In genomic region chr5:115484368-115484767, GRCh38 we compare ENCODE assay signal across 23 cellular contexts.
DNase-seq lines count a peak whose midpoint lies in the region; ATAC-seq and TF ChIP-seq lines count a peak whose summit lies in the region.
"Had no signal": no experiment of that assay in that cellular context is flagged by ENCODE, and none has a peak within 500 bp of the region (broad histone marks: within the 10 kb centered on the region; RNA-seq: fewer than 3 reads in every experiment).

No MANE protein-coding gene starts in this region.

- POLR2A ChIA-PET in RWPE1 (lab: Yijun Ruan, JAX; ENCODE audit: low non-redundant PET) = no interaction called here

- no peak for TF ChIP-seq POLR2A in NB4 (IDR thresholded peaks at IDR 0.05; ENCODE audit: extremely low read depth, insufficient read length)

- H4K20me1 ChIP-seq in GM23338 (replicated peaks; ENCODE audit: insufficient read depth) = no peaks in the 10 kb centered on the region

- peaks cover 34 to 43% of the 10 kb centered on the region in 2 donors for H3K4me1 Mint-ChIP-seq in natural killer cell treated with Interleukin-12 subunit alpha and Interleukin-12 subunit beta and Interleukin-15 and Interleukin-18, amount 100 ng/mL, for 72 hours (ENCODE audit: low read depth in 2 of 2)
- H3K4me1 Mint-ChIP-seq in natural killer cell = no peaks in the 10 kb centered on the region
- no peaks in the 10 kb centered on the region for H3K4me1 Mint-ChIP-seq in central memory CD8-positive, alpha-beta T cell
- peaks cover 8% of the 10 kb centered on the region for H3K4me1 Mint-ChIP-seq in GM23338
- H3K4me1 Mint-ChIP-seq: activated CD4-positive, alpha-beta memory T cell treated with anti-CD3 and anti-CD28 coated beads, Interleukin-2, amount 10 ng/mL, durations not matched to agents 7 days and 5 days had no signal

- no peak overlapping the region for H3K4me3 ChIP-seq in NB4 (ENCODE audit: low read depth, low read length)
- no peak overlapping the region for H3K4me3 ChIP-seq in upper lobe of right lung
- H3K4me3 ChIP-seq in GM23338 = no peak overlapping the region
- H3K4me3 ChIP-seq: neural progenitor cell had no signal

- intact Hi-C loops in natural killer cell (cut with micrococcal nuclease) = no loop called here
- intact Hi-C loops in upper lobe of right lung (cut with DNase I) = no loop called here

- CTCF ChIA-PET in RWPE1 (lab: Yijun Ruan, JAX) = no interaction called here

- peak in 1 of 2 donors; percentile 55 for ATAC-seq in natural killer cell treated with Interleukin-12 subunit alpha and Interleukin-12 subunit beta and Interleukin-15 and Interleukin-18, amount 100 ng/mL, for 72 hours
- ATAC-seq in natural killer cell (no peak), upper lobe of right lung (peak; percentile 81), GM23338 (no peak)
- ATAC-seq in central memory CD8-positive, alpha-beta T cell (replicated peaks; ENCODE audit: extremely low read depth, poor library complexity, severe bottlenecking) = no peak
- ATAC-seq: activated CD4-positive, CD25-positive, alpha-beta regulatory T cell treated with anti-CD3 and anti-CD28 coated beads, Interleukin-2, amount 50 U/mL, for 24 hours had no signal

- H3K27me3 ChIP-seq in upper lobe of right lung (no peaks in the 10 kb centered on the region), GM23338 (ENCODE audit: insufficient read depth) (no peaks in the 10 kb centered on the region)
- H3K27me3 ChIP-seq: neural progenitor cell had no signal

- H3K36me3 ChIP-seq in upper lobe of right lung (no peaks in the 10 kb centered on the region), GM23338 (ENCODE audit: insufficient read depth) (no peaks in the 10 kb centered on the region)
- H3K36me3 ChIP-seq: neural progenitor cell had no signal

- H3K27ac Mint-ChIP-seq in natural killer cell treated with Interleukin-12 subunit alpha and Interleukin-12 subunit beta and Interleukin-15 and Interleukin-18, amount 100 ng/mL, for 72 hours = peak overlapping the region; percentile 10 to 88
- H3K27ac Mint-ChIP-seq in natural killer cell (no peak overlapping the region), GM23338 (no peak overlapping the region)
- peak overlapping the region; percentile 17 for H3K27ac Mint-ChIP-seq in central memory CD8-positive, alpha-beta T cell (ENCODE audit: low read depth)
- H3K27ac Mint-ChIP-seq: activated CD4-positive, alpha-beta memory T cell treated with anti-CD3 and anti-CD28 coated beads, Interleukin-2, amount 10 ng/mL, durations not matched to agents 7 days and 5 days; B cell; neural progenitor cell; progenitor cell of endocrine pancreas had no signal

- H3K79me2 ChIP-seq in GM23338 (replicated peaks; ENCODE audit: insufficient read depth) = no peaks in the 10 kb centered on the region

- H3K36me3 Mint-ChIP-seq in natural killer cell treated with Interleukin-12 subunit alpha and Interleukin-12 subunit beta and Interleukin-15 and Interleukin-18, amount 100 ng/mL, for 72 hours = no peaks in the 10 kb centered on the region
- H3K36me3 Mint-ChIP-seq in natural killer cell = no peaks in the 10 kb centered on the region
- no peaks in the 10 kb centered on the region for H3K36me3 Mint-ChIP-seq in central memory CD8-positive, alpha-beta T cell (ENCODE audit: insufficient read depth)
- H3K36me3 Mint-ChIP-seq in GM23338 (ENCODE audit: low read depth) = no peaks in the 10 kb centered on the region
- H3K36me3 Mint-ChIP-seq: neural progenitor cell had no signal

- H3K27ac ChIP-seq in upper lobe of right lung (no peak overlapping the region), RWPE1 (no peak overlapping the region), GM23338 (ENCODE audit: low read depth) (no peak overlapping the region)
- H3K27ac ChIP-seq: neural progenitor cell had no signal

- H2AFZ ChIP-seq in GM23338 = no peak overlapping the region
- H2AFZ ChIP-seq: neural progenitor cell had no signal

- no peaks in the 10 kb centered on the region for H3K9me2 ChIP-seq in GM23338 (ENCODE audit: insufficient read depth)

- no peaks in the 10 kb centered on the region for H3K9me3 ChIP-seq in upper lobe of right lung

- H3K4me2 ChIP-seq in GM23338 = no peak overlapping the region
- H3K4me2 ChIP-seq: neural progenitor cell had no signal

- TF ChIP-seq CTCF in natural killer cell (IDR thresholded peaks at IDR 0.05) (no peak), NB4 (IDR thresholded peaks at IDR 0.05; ENCODE audit: low read depth, low read length) (no peak), upper lobe of right lung (IDR thresholded peaks at IDR 0.05) (no peak), RWPE1 (conservative IDR thresholded peaks at IDR 0.05; ENCODE audit: low read depth) (no peak), GM23338 (conservative IDR thresholded peaks at IDR 0.05; ENCODE audit: low read depth in 2 of 2) (no peak)

- peak overlapping the region; percentile 6 for H3K4me3 Mint-ChIP-seq in natural killer cell treated with Interleukin-12 subunit alpha and Interleukin-12 subunit beta and Interleukin-15 and Interleukin-18, amount 100 ng/mL, for 72 hours
- H3K4me3 Mint-ChIP-seq in natural killer cell (no peak overlapping the region), GM23338 (no peak overlapping the region)
- H3K4me3 Mint-ChIP-seq in central memory CD8-positive, alpha-beta T cell = no peak overlapping the region
- H3K4me3 Mint-ChIP-seq: activated CD4-positive, alpha-beta memory T cell treated with anti-CD3 and anti-CD28 coated beads, Interleukin-2, amount 10 ng/mL, durations not matched to agents 7 days and 5 days; B cell; neural progenitor cell had no signal

- H3K4me1 ChIP-seq in upper lobe of right lung (peaks cover 5% of the 10 kb centered on the region), GM23338 (ENCODE audit: insufficient read depth) (0 out of 2 replicates have a peak, but pooled peaks cover 3% of the 10 kb centered on the region)

- no peaks in the 10 kb centered on the region for H3F3A ChIP-seq in GM23338 (replicated peaks; ENCODE audit: low read depth)

- no peaks in the 10 kb centered on the region for H3K9me3 Mint-ChIP-seq in natural killer cell treated with Interleukin-12 subunit alpha and Interleukin-12 subunit beta and Interleukin-15 and Interleukin-18, amount 100 ng/mL, for 72 hours
- H3K9me3 Mint-ChIP-seq in natural killer cell = no peaks in the 10 kb centered on the region
- no peaks in the 10 kb centered on the region for H3K9me3 Mint-ChIP-seq in central memory CD8-positive, alpha-beta T cell
- H3K9me3 Mint-ChIP-seq in GM23338 = no peaks in the 10 kb centered on the region
- H3K9me3 Mint-ChIP-seq: activated CD4-positive, alpha-beta memory T cell treated with anti-CD3 and anti-CD28 coated beads, Interleukin-2, amount 10 ng/mL, durations not matched to agents 7 days and 5 days; neural progenitor cell had no signal

- no peak for DNase-seq in natural killer cell treated with Interleukin-12 subunit alpha and Interleukin-12 subunit beta and Interleukin-15 and Interleukin-18, amount 100 ng/mL, for 72 hours (ENCODE audit: low spot score)
- DNase-seq in natural killer cell (no peak), NB4 (ENCODE audit: low read depth) (peak; percentile 77), upper lobe of right lung (peak; percentile 55), RWPE1 (ENCODE audit: low spot score) (no peak), GM23338 (ENCODE audit: low spot score) (no peak)
- DNase-seq in central memory CD8-positive, alpha-beta T cell (ENCODE audit: low spot score in 2 of 2) = no peak
- DNase-seq in activated T-cell treated with anti-CD3 and anti-CD28 coated beads, Interleukin-2, amount 50 U/mL, for 1 hour = no peak
- DNase-seq: activated CD4-positive, alpha-beta memory T cell treated with anti-CD3 and anti-CD28 coated beads, Interleukin-2, amount 10 ng/mL, durations not matched to agents 7 days and 5 days; activated effector memory CD4-positive, alpha-beta T cell treated with Interleukin-2 at 50 U/mL for 16 hours; central memory CD4-positive, alpha-beta T cell; GOT3; NCI-H1092; NCI-H1930; NCI-H526 treated with DMSO at 0.1 percent for 48 hours; OCI-M1; SHP77 treated with DMSO at 0.1 percent for 48 hours; substantia nigra; T-helper 1 cell had no signal

- H3K27me3 Mint-ChIP-seq in natural killer cell treated with Interleukin-12 subunit alpha and Interleukin-12 subunit beta and Interleukin-15 and Interleukin-18, amount 100 ng/mL, for 72 hours = peaks cover 16 to 18% of the 10 kb centered on the region in 2 donors
- peaks cover 12 to 28% of the 10 kb centered on the region in 2 donors for H3K27me3 Mint-ChIP-seq in natural killer cell (ENCODE audit: low read depth in 2 of 2)
- peaks cover 13% of the 10 kb centered on the region for H3K27me3 Mint-ChIP-seq in central memory CD8-positive, alpha-beta T cell
- peaks cover 2% of the 10 kb centered on the region for H3K27me3 Mint-ChIP-seq in GM23338 (ENCODE audit: insufficient read depth, low read depth, poor library complexity)
- H3K27me3 Mint-ChIP-seq: B cell had no signal

TF ChIP-seq in GM23338, 12 proteins besides CTCF, POLR2A, EP300 and RAD21 (continues in another document):
- TF ChIP-seq CREB1 (CRISPR knock-in tag; IDR thresholded peaks at IDR 0.05; ENCODE audit: low read depth) = no peak
- no peak for TF ChIP-seq ZNF331 (CRISPR knock-in tag; IDR thresholded peaks at IDR 0.05; ENCODE audit: low read depth)
- TF ChIP-seq POLR2AphosphoS5 (IDR thresholded peaks at IDR 0.05; ENCODE audit: low read depth) = no peak
- no peak for TF ChIP-seq JUNB (IDR thresholded peaks at IDR 0.05; ENCODE audit: unreplicated experiment)
- no peak for TF ChIP-seq NANOG (IDR thresholded peaks at IDR 0.05; ENCODE audit: borderline replicate concordance)

Comparison
In these comparisons a context has a peak if more than half of its experiments do, and no peak if none do; other contexts are left out.
1. H3K27ac Mint-ChIP-seq: peak in natural killer cell treated with Interleukin-12 subunit alpha and Interleukin-12 subunit beta and Interleukin-15 and Interleukin-18, amount 100 ng/mL, for 72 hours (2 of 2) and central memory CD8-positive, alpha-beta T cell (single experiment); none in natural killer cell (0 of 2) and GM23338 (single experiment).
2. DNase-seq: peak in NB4 (single experiment) and upper lobe of right lung (single experiment); none in natural killer cell treated with Interleukin-12 subunit alpha and Interleukin-12 subunit beta and Interleukin-15 and Interleukin-18, amount 100 ng/mL, for 72 hours (single experiment), natural killer cell (single experiment), central memory CD8-positive, alpha-beta T cell (0 of 2), RWPE1 (single experiment), activated T-cell treated with anti-CD3 and anti-CD28 coated beads, Interleukin-2, amount 50 U/mL, for 1 hour (single experiment) and GM23338 (single experiment).